In the genomic region with DNA sequence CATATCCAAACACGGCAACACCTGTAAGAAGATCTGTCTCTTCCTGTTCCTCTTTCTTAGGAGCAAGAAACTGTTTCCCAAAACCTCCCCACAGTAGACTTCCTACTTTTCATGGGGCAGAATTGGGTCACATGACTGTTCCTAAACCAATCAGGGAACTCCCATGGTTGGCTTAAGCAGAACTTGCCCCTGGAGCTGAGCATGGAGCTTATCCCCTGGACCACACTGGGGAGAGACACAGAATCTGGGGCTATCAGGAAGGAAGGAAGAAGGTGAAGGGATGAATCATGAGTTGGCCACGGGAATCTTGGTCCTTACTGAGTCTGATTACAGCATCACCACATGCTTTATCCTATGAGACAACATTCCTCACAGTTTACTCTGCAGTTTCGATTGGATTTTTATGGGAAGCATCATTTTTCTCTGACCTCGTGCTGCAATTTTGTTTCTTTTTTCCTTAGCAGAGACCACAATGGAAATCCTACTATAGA, we compare ENCODE assay signal across 11 cellular contexts.
DNase-seq lines count a peak whose midpoint lies in the region; ATAC-seq and TF ChIP-seq lines count a peak whose summit lies in the region.
"Had no signal": no experiment of that assay in that cellular context is flagged by ENCODE, and none has a peak within 500 bp of the region (broad histone marks: within the 10 kb centered on the region; RNA-seq: fewer than 3 reads in every experiment).

No MANE protein-coding gene starts in this region.

- DNase-seq in EH (ENCODE audit: low read depth): peak; percentile 99
- no peak for DNase-seq in OCI-LY7 (ENCODE audit: low spot score)
- peak; percentile 64 for DNase-seq in epidermal melanocyte (ENCODE audit: insufficient read length, low spot score)
- no peak for DNase-seq in psoas muscle
- DNase-seq in activated naive CD4-positive, alpha-beta T cell treated with anti-CD3 and anti-CD28 coated beads, Interleukin-2, amount 50 U/mL, for 72 hours (ENCODE audit: low spot score in 2 of 2): no peak
- DNase-seq in ecto neural progenitor cell (ENCODE audit: low spot score): no peak
- DNase-seq in medulla oblongata (ENCODE audit: extremely low spot score): no peak
- no peak for DNase-seq in stimulated activated CD4-positive, alpha-beta T cell treated with anti-CD3 and anti-CD28 coated beads, Interleukin-2, amount 100 ng/mL, for 48 hours
- DNase-seq: stimulated activated CD4-positive, alpha-beta T cell treated with anti-CD3 and anti-CD28 coated beads, Interleukin-1b, Interleukin-23, amount 100 ng/mL, for 48 hours; T-helper 17 cell had no signal

- TF ChIP-seq CTCF in OCI-LY7 (conservative IDR thresholded peaks at IDR 0.05; ENCODE audit: low read length) (no peak), psoas muscle (IDR thresholded peaks at IDR 0.05) (no peak)

- H3K79me2 ChIP-seq in OCI-LY7 (ENCODE audit: insufficient read depth, low read depth, low read length): no peaks in the 10 kb centered on the region

- H3K36me3 ChIP-seq in OCI-LY7 (ENCODE audit: insufficient read depth, low read length) (no peaks in the 10 kb centered on the region), psoas muscle (ENCODE audit: insufficient read depth in 1 of 2, low read depth in 1 of 2) (no peaks in the 10 kb centered on the region)

- H3K27me3 ChIP-seq in psoas muscle (ENCODE audit: insufficient read depth in 3 of 3, low read length in 2 of 3): no peaks in the 10 kb centered on the region

- H3K9me3 ChIP-seq in OCI-LY7 (ENCODE audit: low read length) (no peaks in the 10 kb centered on the region), psoas muscle (no peaks in the 10 kb centered on the region)

- no peak overlapping the region for H3K27ac Mint-ChIP-seq in activated naive CD4-positive, alpha-beta T cell treated with anti-CD3 and anti-CD28 coated beads, Interleukin-2, amount 50 U/mL, for 72 hours
- H3K27ac Mint-ChIP-seq: activated naive CD4-positive, alpha-beta T cell treated with anti-CD3 and anti-CD28 coated beads, Interleukin-2, amount 50 U/mL, for 24 hours; T-helper 17 cell had no signal

- H3K9me2 ChIP-seq in OCI-LY7 (ENCODE audit: insufficient read depth, low read length): no peaks in the 10 kb centered on the region

- no peaks in the 10 kb centered on the region for H3K36me3 Mint-ChIP-seq in activated naive CD4-positive, alpha-beta T cell treated with anti-CD3 and anti-CD28 coated beads, Interleukin-2, amount 50 U/mL, for 72 hours
- H3K36me3 Mint-ChIP-seq: activated naive CD4-positive, alpha-beta T cell treated with anti-CD3 and anti-CD28 coated beads, Interleukin-2, amount 50 U/mL, for 24 hours had no signal

- no peaks in the 10 kb centered on the region for H3K9me3 Mint-ChIP-seq in activated naive CD4-positive, alpha-beta T cell treated with anti-CD3 and anti-CD28 coated beads, Interleukin-2, amount 50 U/mL, for 72 hours
- H3K9me3 Mint-ChIP-seq: activated naive CD4-positive, alpha-beta T cell treated with anti-CD3 and anti-CD28 coated beads, Interleukin-2, amount 50 U/mL, for 24 hours had no signal

- H3K4me2 ChIP-seq in OCI-LY7 (ENCODE audit: low read length): no peak overlapping the region

- POLR2A ChIA-PET in OCI-LY7 (lab: Charles Lee): interaction anchor here (1.1 kb wide), 1 partner anchor 10 kb away, joined by 3 read pairs; no protein-coding TSS in a partner anchor

- no peaks in the 10 kb centered on the region for H4K20me1 ChIP-seq in OCI-LY7 (ENCODE audit: insufficient read depth, low read length)

- no peak overlapping the region for H3K4me3 ChIP-seq in OCI-LY7 (ENCODE audit: low read depth, low read length, poor library complexity, severe bottlenecking)
- no peak overlapping the region for H3K4me3 ChIP-seq in psoas muscle

- H3K27ac ChIP-seq in OCI-LY7 (ENCODE audit: low read depth, low read length, poor library complexity, severe bottlenecking) (no peak overlapping the region), psoas muscle (no peak overlapping the region)

- H3K4me1 ChIP-seq in OCI-LY7 (ENCODE audit: insufficient read depth, low read length, poor library complexity, severe bottlenecking) (peaks cover 8% of the 10 kb centered on the region), psoas muscle (no peaks in the 10 kb centered on the region)

- 35 to 52% (median 37%) methylated on average over 4 of the region's 4 CpGs for WGBS in psoas muscle, 3 donors

- peak; percentile 26 to 56 (median 42) for ATAC-seq in psoas muscle
- no peak for ATAC-seq in activated naive CD4-positive, alpha-beta T cell treated with anti-CD3 and anti-CD28 coated beads, Interleukin-2, amount 50 U/mL, for 72 hours
- ATAC-seq: T-helper 17 cell had no signal

- intact Hi-C loops in OCI-LY7 (cut with micrococcal nuclease; ENCODE audit: unreplicated experiment) (no loop called here), psoas muscle (cut with DNase I) (no loop called here)

- peak overlapping the region; percentile 77; the same call in 1 of the 2 replicates for H2AFZ ChIP-seq in OCI-LY7 (ENCODE audit: low read length)

- CTCF ChIA-PET in OCI-LY7 (lab: Charles Lee; ENCODE audit: unreplicated experiment): no interaction called here

- no TSS peak for BruUV-seq in OCI-LY7 (replicated peaks; lab: Mats Ljungman, UMichigan)

Comparison
In these comparisons a context has a peak if more than half of its experiments do, and no peak if none do; other contexts are left out.
1. DNase-seq: peak in EH (single experiment) and epidermal melanocyte (single experiment); none in OCI-LY7 (single experiment), psoas muscle (0 of 2), activated naive CD4-positive, alpha-beta T cell treated with anti-CD3 and anti-CD28 coated beads, Interleukin-2, amount 50 U/mL, for 72 hours (0 of 2), ecto neural progenitor cell (single experiment), medulla oblongata (single experiment) and stimulated activated CD4-positive, alpha-beta T cell treated with anti-CD3 and anti-CD28 coated beads, Interleukin-2, amount 100 ng/mL, for 48 hours (0 of 2).
2. ATAC-seq: peak in psoas muscle (4 of 4); none in activated naive CD4-positive, alpha-beta T cell treated with anti-CD3 and anti-CD28 coated beads, Interleukin-2, amount 50 U/mL, for 72 hours (0 of 2).